In the genomic region with DNA sequence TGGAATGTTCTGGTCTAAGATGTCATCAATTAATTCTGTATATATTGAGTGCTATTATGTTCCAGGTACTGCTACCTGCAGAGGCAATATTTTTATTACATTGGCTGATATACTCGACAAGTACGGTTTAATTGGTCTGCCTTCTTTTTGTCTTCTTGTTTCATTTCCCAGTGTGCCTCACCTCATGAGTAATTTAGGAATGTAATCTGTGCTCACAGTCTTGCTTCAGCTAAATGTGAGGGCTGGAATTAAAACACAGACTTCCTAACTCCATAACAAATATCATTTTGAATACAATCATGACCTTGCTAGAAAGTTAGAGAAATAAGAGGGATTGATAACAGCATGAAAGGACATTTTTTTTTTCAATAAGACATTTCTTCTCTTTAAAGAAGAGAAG, we compare ENCODE assay signal across 31 cellular contexts. TPM values are rescaled to one million over a fixed set of nuclear protein-coding genes. Genes with fewer than 3 reads are reported as not detected.
"Had no signal": no experiment of that assay in that cellular context is flagged by ENCODE, and none has a peak within 500 bp of the region (broad histone marks: within the 10 kb centered on the region; RNA-seq: fewer than 3 reads in every experiment).

No MANE protein-coding gene starts in this region.

- H3K27me3 ChIP-seq: brain microvascular endothelial cell, esophagus muscularis mucosa, heart left ventricle had no signal

- H3K27ac ChIP-seq: brain microvascular endothelial cell, esophagus muscularis mucosa, heart left ventricle, WERI-Rb-1 had no signal

- ATAC-seq: activated CD4-positive, CD25-positive, alpha-beta regulatory T cell treated with anti-CD3 and anti-CD28 coated beads, Interleukin-2, amount 50 U/mL, for 24 hours; activated CD8-positive, alpha-beta T cell treated with anti-CD3 and anti-CD28 coated beads for 36 hours; activated T-cell treated with anti-CD3 and anti-CD28 coated beads, Interleukin-2, amount 50 U/mL, for 4 hours; activated T-helper 17 cell treated with anti-CD3 and anti-CD28 coated beads, Interleukin-2, amount 50 U/mL, for 72 hours; effector memory CD8-positive, alpha-beta T cell; heart left ventricle; T-helper 17 cell had no signal

- H3K9me3 ChIP-seq: esophagus muscularis mucosa had no signal

- H3K36me3 ChIP-seq: brain microvascular endothelial cell, esophagus muscularis mucosa, heart left ventricle, WERI-Rb-1 had no signal

- H3K4me1 ChIP-seq: esophagus muscularis mucosa, heart left ventricle had no signal

- DNase-seq: activated B cell treated with CpG ODN at 0.5 μM for 24 hours; activated CD4-positive, alpha-beta T cell treated with anti-CD3 and anti-CD28 coated beads for 48 hours; activated CD4-positive, alpha-beta T cell treated with anti-CD3 and anti-CD28 coated beads, Interleukin-2, amount 50 U/mL, for 1 hour; activated CD4-positive, alpha-beta T cell treated with anti-CD3 and anti-CD28 coated beads, Interleukin-2, amount 50 U/mL, for 48 hours; activated CD8-positive, alpha-beta memory T cell treated with anti-CD3 and anti-CD28 coated beads for 24 hours; activated CD8-positive, alpha-beta T cell treated with anti-CD3 and anti-CD28 coated beads for 36 hours; activated effector memory CD4-positive, alpha-beta T cell treated with Interleukin-2 at 50 U/mL for 16 hours; activated gamma-delta T cell treated with Interleukin-2 at 50 U/mL for 16 hours; activated naive CD4-positive, alpha-beta T cell treated with anti-CD3 and anti-CD28 coated beads, Interleukin-2, amount 50 U/mL, for 16 hours; activated naive CD4-positive, alpha-beta T cell treated with Interleukin-2 at 50 U/mL for 16 hours; activated T-cell treated with anti-CD3 and anti-CD28 coated beads, Interleukin-2, amount 50 U/mL, for 4 hours; amniotic stem cell; anterior cingulate cortex; brain microvascular endothelial cell; cortex of kidney; dermis blood vessel endothelial cell; effector CD4-positive, alpha-beta T cell; effector memory CD8-positive, alpha-beta T cell; glutamatergic neuron; heart left ventricle; T-helper 1 cell; T-helper 17 cell; T1000; WERI-Rb-1 had no signal

- H3K4me3 ChIP-seq: esophagus muscularis mucosa, heart left ventricle had no signal

RNA-seq across cellular contexts. Expression of a gene that starts 20.1 kb away (rescaled TPM):
- total RNA-seq: activated B cell treated with CpG ODN at 0.5 μM for 24 hours; activated CD8-positive, alpha-beta T cell treated with anti-CD3 and anti-CD28 coated beads for 36 hours; activated T-cell treated with anti-CD3 and anti-CD28 coated beads, Interleukin-2, amount 50 U/mL, for 4 hours; activated T-helper 17 cell treated with anti-CD3 and anti-CD28 coated beads, Interleukin-2, amount 50 U/mL, for 72 hours; epithelial cell of proximal tubule; fibroblast of lung; fibroblast of villous mesenchyme; frontal cortex; T-helper 17 cell had no signal
- polyA plus RNA-seq: fibroblast of lung had no signal
